In the genomic region with DNA sequence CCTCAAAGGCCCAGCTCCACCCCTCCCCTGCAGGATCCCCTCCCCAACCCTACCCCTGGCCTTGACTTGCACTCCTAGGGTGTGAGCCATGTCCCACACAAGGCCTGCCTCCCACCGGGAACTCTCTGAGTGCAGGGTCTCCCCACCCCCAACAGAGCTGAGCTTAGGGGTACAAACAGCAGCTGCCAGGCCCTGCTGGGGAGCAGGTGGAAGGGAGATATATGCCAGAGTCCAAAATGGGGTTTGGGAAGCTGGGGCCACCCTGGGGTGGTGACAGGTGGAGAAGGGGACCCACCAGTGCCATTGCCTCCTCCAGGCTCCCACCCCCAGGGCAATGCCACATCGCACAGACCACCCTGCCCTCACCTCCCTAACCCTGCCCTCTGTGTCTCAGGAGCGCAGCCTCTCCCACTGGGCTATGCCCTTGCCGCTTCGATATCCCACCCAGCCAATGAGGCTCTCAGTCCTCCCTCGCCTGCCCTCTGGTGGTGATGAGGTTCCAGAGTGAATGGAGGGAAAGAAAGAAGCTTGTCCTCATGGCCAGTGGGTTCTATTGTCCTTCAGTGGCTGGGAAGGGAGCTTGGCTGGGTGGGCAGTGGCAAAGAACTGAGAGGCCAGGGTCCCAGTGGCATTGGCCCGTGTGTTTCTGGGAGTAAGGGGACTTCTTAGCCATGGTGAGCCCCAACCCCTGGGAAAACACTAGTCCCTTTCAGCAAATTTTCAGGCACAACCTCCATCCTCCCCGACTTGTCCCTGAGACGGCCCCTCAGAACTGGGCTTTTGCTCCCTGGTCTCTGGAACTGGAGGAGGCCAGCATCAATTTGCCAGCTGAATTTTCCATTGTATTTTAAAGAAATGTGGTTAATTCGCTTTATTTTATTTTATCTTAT, we compare ENCODE assay signal across 1 cellular context.
TF ChIP-seq lines count a peak whose summit lies in the region.

No MANE protein-coding gene starts in this region.

TF ChIP-seq in HepG2, 621 proteins besides CTCF, POLR2A, EP300 and RAD21:
- TF ChIP-seq, protein P1, sequence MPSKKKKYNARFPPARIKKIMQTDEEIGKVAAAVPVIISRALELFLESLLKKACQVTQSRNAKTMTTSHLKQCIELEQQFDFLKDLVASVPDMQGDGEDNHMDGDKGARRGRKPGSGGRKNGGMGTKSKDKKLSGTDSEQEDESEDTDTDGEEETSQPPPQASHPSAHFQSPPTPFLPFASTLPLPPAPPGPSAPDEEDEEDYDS (CRISPR knock-in tag; IDR thresholded peaks at IDR 0.05): no peak
- TF ChIP-seq TFDP1 (CRISPR knock-in tag; IDR thresholded peaks at IDR 0.05; ENCODE audit: borderline replicate concordance) (peak; percentile 21; the same call in 1 of the 2 replicates), TCF7 (IDR thresholded peaks at IDR 0.05; ENCODE audit: low read depth) (no peak), ZNF510 (CRISPR knock-in tag; IDR thresholded peaks at IDR 0.05; ENCODE audit: low read depth) (no peak), JARID2 (CRISPR knock-in tag; IDR thresholded peaks at IDR 0.05; ENCODE audit: insufficient replicate concordance) (no peak), NFE2 (CRISPR knock-in tag; IDR thresholded peaks at IDR 0.05) (no peak), ZNF331 (CRISPR knock-in tag; IDR thresholded peaks at IDR 0.05) (no peak), ZNF484 (CRISPR knock-in tag; IDR thresholded peaks at IDR 0.05; ENCODE audit: borderline replicate concordance, low read depth) (no peak), MBNL3 (CRISPR knock-in tag; conservative IDR thresholded peaks at IDR 0.05) (no peak), NFYC (CRISPR knock-in tag; IDR thresholded peaks at IDR 0.05) (peak; percentile 45; the same call in 1 of the 2 replicates), SMC3 (IDR thresholded peaks at IDR 0.05; ENCODE audit: low read length) (peak; percentile 50; the same call in 1 of the 2 replicates), ZNF431 (CRISPR knock-in tag; IDR thresholded peaks at IDR 0.05; ENCODE audit: borderline replicate concordance, low read depth) (no peak), ZNF451 (CRISPR knock-in tag; IDR thresholded peaks at IDR 0.05) (no peak), STAG1 (CRISPR knock-in tag; IDR thresholded peaks at IDR 0.05) (peak; percentile 36), NFYB (CRISPR knock-in tag; IDR thresholded peaks at IDR 0.05) (peak; percentile 38; the same call in 1 of the 2 replicates), THAP11 (CRISPR knock-in tag; IDR thresholded peaks at IDR 0.05) (no peak), ZNF569 (CRISPR knock-in tag; IDR thresholded peaks at IDR 0.05; ENCODE audit: borderline replicate concordance) (no peak), ZNF430 (CRISPR knock-in tag; IDR thresholded peaks at IDR 0.05) (no peak), SP4 (CRISPR knock-in tag; IDR thresholded peaks at IDR 0.05) (no peak), ZBTB38 (CRISPR knock-in tag; IDR thresholded peaks at IDR 0.05) (no peak), ZFP36L1 (CRISPR knock-in tag; IDR thresholded peaks at IDR 0.05) (no peak), ZNF713 (CRISPR knock-in tag; IDR thresholded peaks at IDR 0.05) (no peak)
TF ChIP-seq in HepG2: peak in this region for 5.
